8 cellular contexts compared by ENCODE assay signal in the genomic region with DNA sequence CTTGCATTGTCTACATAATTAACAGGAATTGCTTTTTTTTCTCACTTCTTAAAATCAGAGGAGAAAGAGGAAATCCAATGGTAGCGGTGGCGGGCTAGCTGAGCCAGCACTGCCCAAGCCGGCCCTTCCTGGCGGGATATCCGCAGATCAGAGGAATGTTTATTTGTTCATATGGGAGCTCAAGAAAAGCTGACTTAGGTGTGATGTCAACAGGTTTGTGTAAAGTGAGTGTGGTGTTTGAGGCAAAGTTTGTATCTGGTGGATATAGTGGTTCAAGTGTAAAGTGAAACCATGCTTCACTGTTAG. TPM values are rescaled to one million over a fixed set of nuclear protein-coding genes. Genes with fewer than 3 reads are reported as not detected.
A peak's percentile ranks its signal among the peaks of the same experiment; 100 is the strongest.
DNase-seq lines count a peak whose midpoint lies in the region; ATAC-seq and TF ChIP-seq lines count a peak whose summit lies in the region.

No MANE protein-coding gene starts in this region.

- no peak for DNase-seq in activated T-cell treated with anti-CD3 and anti-CD28 coated beads, Interleukin-2, amount 50 U/mL, for 24 hours
- DNase-seq in activated T-cell treated with anti-CD3 and anti-CD28 coated beads for 4 hours (no peak), testis (no peak), C1 segment of cervical spinal cord (lab: John Stamatoyannopoulos, UW) (no peak), NCI-H2227 (lab: John Stamatoyannopoulos, UW; ENCODE audit: unreplicated experiment) (no peak)

- peak; percentile 8 for ATAC-seq in activated T-helper 17 cell treated with anti-CD3 and anti-CD28 coated beads, Interleukin-2, amount 50 U/mL, for 72 hours (replicated peaks)
- ATAC-seq in HG02938 (IDR thresholded peaks at IDR 0.05; ENCODE audit: unreplicated experiment), result no peak

- H3K4me1 ChIP-seq in iPS-20b (ENCODE audit: insufficient read depth, low read length), result peaks cover 31% of the 10 kb centered on the region
- peaks cover 7% of the 10 kb centered on the region for H3K4me1 ChIP-seq in testis

- H3K4me3 ChIP-seq in iPS-20b (ENCODE audit: low read length) (peak overlapping the region; percentile 71), testis (peak overlapping the region; percentile 65 to 68)

- H3K36me3 ChIP-seq in iPS-20b (ENCODE audit: insufficient read depth, low read depth, low read length) (no peaks in the 10 kb centered on the region), testis (ENCODE audit: low read depth, missing control alignments) (no peaks in the 10 kb centered on the region)

- H3K27ac ChIP-seq in iPS-20b (ENCODE audit: low read length) (no peak overlapping the region), testis (peak overlapping the region; percentile 4 to 71)

- peaks cover 37% of the 10 kb centered on the region for H3K4me1 Mint-ChIP-seq in activated T-cell treated with anti-CD3 and anti-CD28 coated beads, Interleukin-2, amount 50 U/mL, for 24 hours (ENCODE audit: low read depth)
- peaks cover 10% of the 10 kb centered on the region for H3K4me1 Mint-ChIP-seq in activated T-helper 17 cell treated with anti-CD3 and anti-CD28 coated beads, Interleukin-2, amount 50 U/mL, for 72 hours

- H3K36me3 Mint-ChIP-seq in activated T-cell treated with anti-CD3 and anti-CD28 coated beads, Interleukin-2, amount 50 U/mL, for 24 hours (ENCODE audit: low read depth), result peaks cover 30% of the 10 kb centered on the region
- peaks cover 28% of the 10 kb centered on the region for H3K36me3 Mint-ChIP-seq in activated T-helper 17 cell treated with anti-CD3 and anti-CD28 coated beads, Interleukin-2, amount 50 U/mL, for 72 hours (ENCODE audit: low read depth)

- intact Hi-C loops in testis (cut with DNase I; ENCODE audit: low total_unique reads), result no loop called here

- H3K27ac Mint-ChIP-seq in activated T-cell treated with anti-CD3 and anti-CD28 coated beads, Interleukin-2, amount 50 U/mL, for 24 hours, result peak overlapping the region; percentile 95
- peak overlapping the region; percentile 95 for H3K27ac Mint-ChIP-seq in activated T-helper 17 cell treated with anti-CD3 and anti-CD28 coated beads, Interleukin-2, amount 50 U/mL, for 72 hours

- 7 to 13% methylated on average over 5 of the region's 5 CpGs for WGBS in testis, 2 donors

- H3K4me3 Mint-ChIP-seq in activated T-cell treated with anti-CD3 and anti-CD28 coated beads, Interleukin-2, amount 50 U/mL, for 24 hours, result peak overlapping the region; percentile 82
- peak overlapping the region; percentile 84 for H3K4me3 Mint-ChIP-seq in activated T-helper 17 cell treated with anti-CD3 and anti-CD28 coated beads, Interleukin-2, amount 50 U/mL, for 72 hours

- peaks cover 46% of the 10 kb centered on the region for H3K27me3 ChIP-seq in iPS-20b (ENCODE audit: insufficient read depth, low read length)
- H3K27me3 ChIP-seq in testis, result no peaks in the 10 kb centered on the region

- H3K27me3 Mint-ChIP-seq in activated T-cell treated with anti-CD3 and anti-CD28 coated beads, Interleukin-2, amount 50 U/mL, for 24 hours, result no peaks in the 10 kb centered on the region
- no peaks in the 10 kb centered on the region for H3K27me3 Mint-ChIP-seq in activated T-helper 17 cell treated with anti-CD3 and anti-CD28 coated beads, Interleukin-2, amount 50 U/mL, for 72 hours

- no peak for TF ChIP-seq CTCF in testis (IDR thresholded peaks at IDR 0.05)

- no peaks in the 10 kb centered on the region for H3K9me3 Mint-ChIP-seq in activated T-cell treated with anti-CD3 and anti-CD28 coated beads, Interleukin-2, amount 50 U/mL, for 24 hours
- no peaks in the 10 kb centered on the region for H3K9me3 Mint-ChIP-seq in activated T-helper 17 cell treated with anti-CD3 and anti-CD28 coated beads, Interleukin-2, amount 50 U/mL, for 72 hours

- H3K9ac ChIP-seq in iPS-20b (ENCODE audit: low read depth, low read length), result peak overlapping the region; percentile 9; the same call in 1 of the 2 replicates

- TF ChIP-seq POLR2A in testis (IDR thresholded peaks at IDR 0.05), result no peak

- no peaks in the 10 kb centered on the region for H3K9me3 ChIP-seq in iPS-20b (ENCODE audit: insufficient read depth, low read depth, low read length)
- no peaks in the 10 kb centered on the region for H3K9me3 ChIP-seq in testis

RNA-seq across cellular contexts. Expression of a gene that starts 0.5 kb away (rescaled TPM):
- 10 to 100 TPM; 56.4 to 86.3 TPM for total RNA-seq in activated T-helper 17 cell treated with anti-CD3 and anti-CD28 coated beads, Interleukin-2, amount 50 U/mL, for 72 hours
- total RNA-seq in testis, result 1 to 10 TPM; 4.5 to 5.8 TPM
- polyA plus RNA-seq in testis (ENCODE audit: insufficient read depth, low read depth, low replicate concordance), result 5.3 TPM

Comparison
In these comparisons a context has a peak if more than half of its experiments do, and no peak if none do; other contexts are left out.
1. RNA of a gene that starts 0.5 kb away (total RNA-seq): 56.4 to 86.3 TPM in activated T-helper 17 cell treated with anti-CD3 and anti-CD28 coated beads, Interleukin-2, amount 50 U/mL, for 72 hours; 4.5 to 5.8 TPM in testis; every median in the first group is over 4 times any median in the second.